In genomic region chr10:117003336-117003735, GRCh38 we compare ENCODE assay signal across 15 cellular contexts. TPM values are rescaled to one million over a fixed set of nuclear protein-coding genes. Genes with fewer than 3 reads are reported as not detected.
DNase-seq lines count a peak whose midpoint lies in the region; ATAC-seq and TF ChIP-seq lines count a peak whose summit lies in the region.
"Had no signal": no experiment of that assay in that cellular context is flagged by ENCODE, and none has a peak within 500 bp of the region (broad histone marks: within the 10 kb centered on the region; RNA-seq: fewer than 3 reads in every experiment).

No MANE protein-coding gene starts in this region.

- ATAC-seq in HG02852 (IDR thresholded peaks at IDR 0.05; ENCODE audit: unreplicated experiment) (no peak), GM18907 (IDR thresholded peaks at IDR 0.05; ENCODE audit: unreplicated experiment) (no peak)
- ATAC-seq: activated naive CD4-positive, alpha-beta T cell treated with anti-CD3 and anti-CD28 coated beads, Interleukin-2, amount 50 U/mL, for 72 hours; gastrocnemius medialis; stimulated activated effector memory CD8-positive, alpha-beta T cell treated with anti-CD3 and anti-CD28 coated beads, Interleukin-12 subunit alpha, Interleukin-12 subunit beta, amount 100 ng/mL, for 72 hours had no signal

- H3K4me3 Mint-ChIP-seq in activated naive CD4-positive, alpha-beta T cell treated with anti-CD3 and anti-CD28 coated beads, Interleukin-2, amount 50 U/mL, for 24 hours: peak overlapping the region; percentile 35
- peak overlapping the region; percentile 81 to 92 (median 84) for H3K4me3 Mint-ChIP-seq in brain

- peaks cover 5% of the 10 kb centered on the region for H3K4me1 Mint-ChIP-seq in activated naive CD4-positive, alpha-beta T cell treated with anti-CD3 and anti-CD28 coated beads, Interleukin-2, amount 50 U/mL, for 24 hours
- H3K4me1 Mint-ChIP-seq in brain: peaks cover 58% of the 10 kb centered on the region
- H3K4me1 Mint-ChIP-seq: stimulated activated effector memory CD8-positive, alpha-beta T cell treated with anti-CD3 and anti-CD28 coated beads, Interleukin-12 subunit alpha, Interleukin-12 subunit beta, amount 100 ng/mL, for 72 hours had no signal

- H3K27ac Mint-ChIP-seq in activated naive CD4-positive, alpha-beta T cell treated with anti-CD3 and anti-CD28 coated beads, Interleukin-2, amount 50 U/mL, for 24 hours: no peak overlapping the region
- peak overlapping the region in 1 of 5 experiments; percentile 82 for H3K27ac Mint-ChIP-seq in brain
- H3K27ac Mint-ChIP-seq: activated naive CD4-positive, alpha-beta T cell treated with anti-CD3 and anti-CD28 coated beads, Interleukin-2, amount 50 U/mL, for 72 hours; stimulated activated effector memory CD8-positive, alpha-beta T cell treated with anti-CD3 and anti-CD28 coated beads, Interleukin-12 subunit alpha, Interleukin-12 subunit beta, amount 100 ng/mL, for 72 hours had no signal

- no peaks in the 10 kb centered on the region for H3K36me3 Mint-ChIP-seq in activated naive CD4-positive, alpha-beta T cell treated with anti-CD3 and anti-CD28 coated beads, Interleukin-2, amount 50 U/mL, for 24 hours
- peaks cover 18% of the 10 kb centered on the region for H3K36me3 Mint-ChIP-seq in brain
- H3K36me3 Mint-ChIP-seq: stimulated activated effector memory CD8-positive, alpha-beta T cell treated with anti-CD3 and anti-CD28 coated beads, Interleukin-12 subunit alpha, Interleukin-12 subunit beta, amount 100 ng/mL, for 72 hours had no signal

- H3K27ac ChIP-seq in layer of hippocampus (ENCODE audit: low read depth, low read length): peak overlapping the region; percentile 74
- H3K27ac ChIP-seq in substantia nigra (ENCODE audit: low read depth, low read length, poor library complexity, severe bottlenecking): peak overlapping the region; percentile 98
- H3K27ac ChIP-seq: gastrocnemius medialis had no signal

- H3K9me3 Mint-ChIP-seq in activated naive CD4-positive, alpha-beta T cell treated with anti-CD3 and anti-CD28 coated beads, Interleukin-2, amount 50 U/mL, for 24 hours: no peaks in the 10 kb centered on the region
- peaks cover 0 to 7% (median 2%) of the 10 kb centered on the region in 5 experiments for H3K9me3 Mint-ChIP-seq in brain
- H3K9me3 Mint-ChIP-seq: activated naive CD4-positive, alpha-beta T cell treated with anti-CD3 and anti-CD28 coated beads, Interleukin-2, amount 50 U/mL, for 72 hours; stimulated activated effector memory CD8-positive, alpha-beta T cell treated with anti-CD3 and anti-CD28 coated beads, Interleukin-12 subunit alpha, Interleukin-12 subunit beta, amount 100 ng/mL, for 72 hours had no signal

- DNase-seq in activated naive CD4-positive, alpha-beta T cell treated with Interleukin-2 at 50 U/mL for 16 hours: no peak
- DNase-seq in substantia nigra (lab: John Stamatoyannopoulos, UW) (no peak), hippocampal formation (lab: John Stamatoyannopoulos, UW) (no peak)
- DNase-seq: activated CD8-positive, alpha-beta memory T cell treated with anti-CD3 and anti-CD28 coated beads, Interleukin-2, amount 50 U/mL, for 4 hours; central memory CD4-positive, alpha-beta T cell; gastrocnemius medialis; small intestine; T-helper 1 cell had no signal

- H3K27me3 Mint-ChIP-seq in activated naive CD4-positive, alpha-beta T cell treated with anti-CD3 and anti-CD28 coated beads, Interleukin-2, amount 50 U/mL, for 24 hours: peaks cover 28% of the 10 kb centered on the region
- peaks cover 13% of the 10 kb centered on the region for H3K27me3 Mint-ChIP-seq in brain

- H3K27me3 ChIP-seq in layer of hippocampus (ENCODE audit: control insufficient read depth, insufficient read depth, low read length): no peaks in the 10 kb centered on the region

- TF ChIP-seq CTCF in brain (conservative IDR thresholded peaks at IDR 0.05): no peak

RNA-seq across cellular contexts. Expression of gene SHTN1, which starts 1.7 kb away (rescaled TPM):
- polyA plus RNA-seq in brain (ENCODE audit: insufficient read depth, low read depth, low replicate concordance): 56.0 TPM
